8 cellular contexts compared by ENCODE assay signal in the genomic region with DNA sequence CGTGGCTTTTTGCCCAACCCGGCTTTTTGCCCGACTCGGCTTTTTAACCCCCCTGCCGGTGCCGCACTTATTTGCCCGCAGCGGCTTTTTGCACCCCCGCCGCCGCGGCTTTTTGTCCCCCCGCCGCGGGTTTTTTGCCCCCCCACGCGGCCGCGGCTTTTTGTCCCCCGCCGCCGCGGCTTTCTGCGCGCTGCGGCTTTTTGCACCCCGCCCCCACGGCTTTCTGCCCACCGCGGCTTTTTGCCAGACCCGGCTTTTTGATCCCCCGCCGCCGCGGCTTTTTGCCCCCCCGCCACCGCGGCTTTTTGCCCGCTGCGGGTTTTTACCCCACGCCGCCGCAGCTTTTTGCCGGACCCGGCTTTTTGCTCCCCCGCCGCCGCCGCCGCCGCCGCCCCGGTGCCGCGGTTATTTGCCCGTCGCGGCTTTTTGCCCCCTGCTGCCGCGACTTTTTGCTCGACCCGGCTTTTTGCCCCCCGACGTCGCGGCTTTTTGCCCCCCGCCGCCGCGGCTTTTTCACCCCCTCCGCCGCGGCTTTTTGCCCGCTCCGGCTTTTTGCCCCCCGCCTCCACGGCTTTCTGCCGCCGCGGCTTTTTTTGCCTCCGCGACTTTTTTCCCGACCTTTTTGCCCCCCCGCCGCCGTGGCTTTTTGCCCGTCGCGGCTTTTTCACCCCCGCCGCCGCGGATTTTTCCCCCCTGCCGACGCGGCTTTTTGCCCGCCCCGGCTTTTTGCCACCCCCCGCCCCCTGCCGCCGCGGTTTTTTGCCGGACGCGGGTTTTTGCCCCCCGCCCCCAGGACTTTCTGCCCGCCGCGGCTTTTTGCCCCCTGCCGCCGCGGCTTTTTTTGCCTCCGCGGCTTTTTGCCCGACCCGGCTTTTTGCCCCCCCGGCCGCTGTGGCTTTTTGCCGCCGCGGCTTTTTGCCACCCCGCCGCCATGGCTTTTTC.
A peak's percentile ranks its signal among the peaks of the same experiment; 100 is the strongest.
DNase-seq lines count a peak whose midpoint lies in the region; ATAC-seq, FAIRE-seq and TF ChIP-seq lines count a peak whose summit lies in the region.

No MANE protein-coding gene starts in this region.

- peak overlapping the region; percentile 53 for H3K4me3 ChIP-seq in A549
- peak overlapping the region; percentile 48 for H3K4me3 ChIP-seq in HL-60 (replicated peaks; ENCODE audit: insufficient read depth, low read length)
- peak overlapping the region; percentile 45 for H3K4me3 ChIP-seq in lower lobe of right lung

- H3K27ac Mint-ChIP-seq in central memory CD8-positive, alpha-beta T cell (ENCODE audit: low read depth), result no peak overlapping the region
- H3K27ac Mint-ChIP-seq in progenitor cell of endocrine pancreas, result no peak overlapping the region

- peak overlapping the region; percentile 23 for H3K4me3 Mint-ChIP-seq in central memory CD8-positive, alpha-beta T cell
- no peak overlapping the region for H3K4me3 Mint-ChIP-seq in progenitor cell of endocrine pancreas (ENCODE audit: low read depth)

- peaks cover 13% of the 10 kb centered on the region; the same call in 2 of the 3 replicates for H3K4me1 ChIP-seq in A549
- H3K4me1 ChIP-seq in lower lobe of right lung, result peaks cover 4% of the 10 kb centered on the region

- H3K27me3 Mint-ChIP-seq in central memory CD8-positive, alpha-beta T cell, result peaks cover 26% of the 10 kb centered on the region
- H3K27me3 Mint-ChIP-seq in progenitor cell of endocrine pancreas, result no peaks in the 10 kb centered on the region

- intact Hi-C loops in lower lobe of right lung (cut with DNase I), result no loop called here

- H3K4me1 Mint-ChIP-seq in central memory CD8-positive, alpha-beta T cell, result no peaks in the 10 kb centered on the region
- H3K4me1 Mint-ChIP-seq in progenitor cell of endocrine pancreas (ENCODE audit: low read depth), result peaks cover 1% of the 10 kb centered on the region

- CTCF ChIA-PET in A549 (lab: Yijun Ruan, JAX), result no interaction called here

- no peak overlapping the region for H3K27ac ChIP-seq in A549
- H3K27ac ChIP-seq in HL-60 (replicated peaks), result no peak overlapping the region
- no peak overlapping the region for H3K27ac ChIP-seq in lower lobe of right lung

- H3K9me3 Mint-ChIP-seq in central memory CD8-positive, alpha-beta T cell, result no peaks in the 10 kb centered on the region
- peaks cover 8% of the 10 kb centered on the region for H3K9me3 Mint-ChIP-seq in progenitor cell of endocrine pancreas (ENCODE audit: low read depth)

- no peak for TF ChIP-seq CTCF in A549 (IDR thresholded peaks at IDR 0.05)
- TF ChIP-seq CTCF in HL-60 (IDR thresholded peaks at IDR 0.05; ENCODE audit: insufficient read depth, low read length), result no peak
- TF ChIP-seq CTCF in lower lobe of right lung (IDR thresholded peaks at IDR 0.05), result no peak
- TF ChIP-seq CTCF in progenitor cell of endocrine pancreas (IDR thresholded peaks at IDR 0.05; ENCODE audit: unreplicated experiment), result no peak

- FAIRE-seq in A549 (lab: Jason Lieb, UNC), result no peak

- ATAC-seq in A549, result no peak
- ATAC-seq in central memory CD8-positive, alpha-beta T cell (replicated peaks; ENCODE audit: extremely low read depth, poor library complexity, severe bottlenecking), result no peak
- peak in 1 of 2 donors; percentile 35 for ATAC-seq in lower lobe of right lung

- TF ChIP-seq POLR2A in A549 (IDR thresholded peaks at IDR 0.05; ENCODE audit: low read length), result no peak

- no peak for TF ChIP-seq RAD21 in A549 (conservative IDR thresholded peaks at IDR 0.05 in 1 of 2, IDR thresholded peaks at IDR 0.05 in 1 of 2)

- no peak for DNase-seq in A549 (ENCODE audit: low read depth in 1 of 2, low spot score in 1 of 2)
- DNase-seq in HL-60 (ENCODE audit: low read depth in 1 of 2, low spot score in 1 of 2), result no peak
- DNase-seq in central memory CD8-positive, alpha-beta T cell (ENCODE audit: low spot score in 2 of 2), result no peak
- DNase-seq in lower lobe of right lung, result peak; percentile 64
- DNase-seq in NCI-H128 (lab: John Stamatoyannopoulos, UW; ENCODE audit: unreplicated experiment), result no peak
- DNase-seq in progenitor cell of endocrine pancreas (ENCODE audit: low spot score, unreplicated experiment), result no peak
- no peak for DNase-seq in SIG-M5 (lab: John Stamatoyannopoulos, UW)
- no peak for DNase-seq in NCI-H510A treated with DMSO at 0.1 percent for 48 hours (lab: John Stamatoyannopoulos, UW)

- H3K9me3 ChIP-seq in A549, result peaks cover 6% of the 10 kb centered on the region; the same call in 2 of the 3 replicates
- no peaks in the 10 kb centered on the region for H3K9me3 ChIP-seq in lower lobe of right lung

- H3K4me2 ChIP-seq in A549, result peak overlapping the region; percentile 96

- 3% methylated on average over 85 of the region's 123 CpGs for WGBS in A549 (ENCODE audit: missing lambda C conversion rate)

- H3K36me3 ChIP-seq in lower lobe of right lung, result no peaks in the 10 kb centered on the region

- peaks cover 9% of the 10 kb centered on the region for H3K36me3 Mint-ChIP-seq in central memory CD8-positive, alpha-beta T cell (ENCODE audit: insufficient read depth)
- H3K36me3 Mint-ChIP-seq in progenitor cell of endocrine pancreas (ENCODE audit: insufficient read depth), result peaks cover 6% of the 10 kb centered on the region

- H3K27me3 ChIP-seq in HL-60 (ENCODE audit: insufficient read depth, poor library complexity, severe bottlenecking) (peaks cover 13% of the 10 kb centered on the region), lower lobe of right lung (ENCODE audit: low read depth) (peaks cover 38% of the 10 kb centered on the region)

- POLR2A ChIA-PET in A549 (lab: Yijun Ruan, JAX), result no interaction called here

- TF ChIP-seq EP300 in A549 (IDR thresholded peaks at IDR 0.05), result no peak

TF ChIP-seq in A549, 52 proteins besides CTCF, POLR2A, EP300 and RAD21:
- TF ChIP-seq CHD2 (IDR thresholded peaks at IDR 0.05; ENCODE audit: low read length, partially characterized antibody) (no peak), KDM1A (IDR thresholded peaks at IDR 0.05; ENCODE audit: low read depth) (no peak), SMC3 (IDR thresholded peaks at IDR 0.05) (no peak), CBX8 (IDR thresholded peaks at IDR 0.05) (peak; percentile 85), KDM5A (IDR thresholded peaks at IDR 0.05) (no peak), JUN (IDR thresholded peaks at IDR 0.05) (0 out of 5 replicates have a peak, but pooled peaks of 1 of the 2 experiments have one; percentile 11), HEYL (CRISPR knock-in tag; IDR thresholded peaks at IDR 0.05) (no peak), NPAS2 (CRISPR knock-in tag; IDR thresholded peaks at IDR 0.05; ENCODE audit: borderline replicate concordance) (no peak), RNF2 (IDR thresholded peaks at IDR 0.05; ENCODE audit: borderline replicate concordance, low read depth) (peak; percentile 97; the same call in 1 of the 2 replicates), SREBF2 (IDR thresholded peaks at IDR 0.05) (no peak), MYC (IDR thresholded peaks at IDR 0.05; ENCODE audit: borderline replicate concordance, low read length) (no peak)
- TF ChIP-seq, protein P1, sequence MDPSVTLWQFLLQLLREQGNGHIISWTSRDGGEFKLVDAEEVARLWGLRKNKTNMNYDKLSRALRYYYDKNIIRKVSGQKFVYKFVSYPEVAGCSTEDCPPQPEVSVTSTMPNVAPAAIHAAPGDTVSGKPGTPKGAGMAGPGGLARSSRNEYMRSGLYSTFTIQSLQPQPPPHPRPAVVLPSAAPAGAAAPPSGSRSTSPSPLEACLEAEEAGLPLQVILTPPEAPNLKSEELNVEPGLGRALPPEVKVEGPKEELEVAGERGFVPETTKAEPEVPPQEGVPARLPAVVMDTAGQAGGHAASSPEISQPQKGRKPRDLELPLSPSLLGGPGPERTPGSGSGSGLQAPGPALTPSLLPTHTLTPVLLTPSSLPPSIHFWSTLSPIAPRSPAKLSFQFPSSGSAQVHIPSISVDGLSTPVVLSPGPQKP (IDR thresholded peaks at IDR 0.05; ENCODE audit: low read depth, low read length), result no peak
- TF ChIP-seq, protein P2, sequence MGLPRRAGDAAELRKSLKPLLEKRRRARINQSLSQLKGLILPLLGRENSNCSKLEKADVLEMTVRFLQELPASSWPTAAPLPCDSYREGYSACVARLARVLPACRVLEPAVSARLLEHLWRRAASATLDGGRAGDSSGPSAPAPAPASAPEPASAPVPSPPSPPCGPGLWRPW (IDR thresholded peaks at IDR 0.05), result no peak
- TF ChIP-seq, protein P3, sequence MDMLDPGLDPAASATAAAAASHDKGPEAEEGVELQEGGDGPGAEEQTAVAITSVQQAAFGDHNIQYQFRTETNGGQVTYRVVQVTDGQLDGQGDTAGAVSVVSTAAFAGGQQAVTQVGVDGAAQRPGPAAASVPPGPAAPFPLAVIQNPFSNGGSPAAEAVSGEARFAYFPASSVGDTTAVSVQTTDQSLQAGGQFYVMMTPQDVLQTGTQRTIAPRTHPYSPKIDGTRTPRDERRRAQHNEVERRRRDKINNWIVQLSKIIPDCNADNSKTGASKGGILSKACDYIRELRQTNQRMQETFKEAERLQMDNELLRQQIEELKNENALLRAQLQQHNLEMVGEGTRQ (IDR thresholded peaks at IDR 0.05), result no peak
TF ChIP-seq in A549: peak in this region for 3.
